In the genomic region with DNA sequence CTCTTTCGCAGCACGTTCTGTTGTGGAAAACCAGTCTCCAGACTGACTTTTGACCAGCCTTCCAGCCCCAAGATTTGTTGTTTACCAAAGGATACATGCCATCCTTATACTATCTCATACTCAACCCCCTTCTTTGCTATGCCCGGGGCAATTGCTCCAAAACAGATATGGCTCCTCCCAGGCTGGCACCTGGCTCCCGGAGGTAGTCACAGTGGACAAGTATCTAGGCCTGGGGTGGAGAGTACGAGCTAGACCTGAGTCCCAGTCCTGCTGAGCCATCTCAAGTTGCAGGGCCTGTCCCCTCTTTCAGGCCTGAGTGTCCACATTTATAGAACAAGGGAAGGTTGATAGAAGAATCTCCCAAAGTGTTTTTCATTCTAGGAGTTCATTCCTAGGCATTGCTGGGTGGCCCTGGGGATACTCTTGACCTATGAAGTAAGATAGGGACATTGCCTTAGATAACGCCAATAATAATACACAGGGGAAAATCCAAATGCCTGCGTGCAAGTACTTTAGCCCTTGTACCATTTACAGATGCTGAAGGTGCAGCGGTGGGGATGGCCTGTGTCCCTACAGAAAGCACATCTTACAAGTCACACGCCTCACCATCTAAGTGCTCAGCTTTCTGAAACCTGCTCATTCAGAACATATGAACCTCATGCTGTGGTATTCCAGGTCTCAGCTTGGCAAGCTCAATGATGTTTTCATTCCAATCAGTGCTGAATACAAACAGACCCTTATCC, we compare ENCODE assay signal across 22 cellular contexts.
DNase-seq lines count a peak whose midpoint lies in the region; ATAC-seq, FAIRE-seq and TF ChIP-seq lines count a peak whose summit lies in the region.
"Had no signal": no experiment of that assay in that cellular context is flagged by ENCODE, and none has a peak within 500 bp of the region (broad histone marks: within the 10 kb centered on the region; RNA-seq: fewer than 3 reads in every experiment).

No MANE protein-coding gene starts in this region.

- WGBS in HepG2 (ENCODE audit: low lambda C conversion rate) = 50% methylated on average over 4 of the region's 9 CpGs

- no peaks in the 10 kb centered on the region for H4K20me1 ChIP-seq in GM23338 (replicated peaks; ENCODE audit: insufficient read depth)
- no peaks in the 10 kb centered on the region for H4K20me1 ChIP-seq in HepG2 (ENCODE audit: insufficient read depth, low read length)

- TF ChIP-seq CTCF in GM23338 (conservative IDR thresholded peaks at IDR 0.05; ENCODE audit: low read depth in 2 of 2) (no peak), WTC11 (IDR thresholded peaks at IDR 0.05) (no peak), type B pancreatic cell (conservative IDR thresholded peaks at IDR 0.05) (no peak), HepG2 (CRISPR knock-in tag; IDR thresholded peaks at IDR 0.05) (no peak)

- no peaks in the 10 kb centered on the region for H3K36me3 ChIP-seq in GM23338 (ENCODE audit: insufficient read depth)
- no peaks in the 10 kb centered on the region for H3K36me3 ChIP-seq in iPS-20b (ENCODE audit: insufficient read depth, low read depth, low read length)
- H3K36me3 ChIP-seq in HepG2 (replicated peaks in 1 of 2; ENCODE audit: control insufficient read depth in 1 of 2, insufficient read depth in 2 of 2, low read length in 2 of 2) = no peaks in the 10 kb centered on the region

- H3K27ac ChIP-seq in GM23338 (ENCODE audit: low read depth) = no peak overlapping the region
- H3K27ac ChIP-seq in iPS-20b (ENCODE audit: low read length) = no peak overlapping the region
- H3K27ac ChIP-seq in HepG2 (ENCODE audit: extremely low read length, insufficient read depth, low read length) = no peak overlapping the region
- H3K27ac ChIP-seq: A549, PC-9 had no signal

- TF ChIP-seq EP300 in HepG2 (IDR thresholded peaks at IDR 0.05; ENCODE audit: low read depth in 2 of 2, low read length in 2 of 2) (no peak), HepG2 (CRISPR knock-in tag; IDR thresholded peaks at IDR 0.05; ENCODE audit: borderline replicate concordance) (no peak)

- H3K4me1 Mint-ChIP-seq in GM23338 (peaks cover 28% of the 10 kb centered on the region; the same call in 2 of the 3 replicates), WTC11 (peaks cover 30% of the 10 kb centered on the region), type B pancreatic cell (ENCODE audit: unreplicated experiment) (no peaks in the 10 kb centered on the region)
- H3K4me1 Mint-ChIP-seq in natural killer cell treated with Interleukin-12 subunit alpha and Interleukin-12 subunit beta and Interleukin-15 and Interleukin-18, amount 100 ng/mL, for 72 hours (ENCODE audit: low read depth in 2 of 2) = no peaks in the 10 kb centered on the region
- H3K4me1 Mint-ChIP-seq: CD4-positive, alpha-beta memory T cell had no signal

- H3K9me3 Mint-ChIP-seq in GM23338 = no peaks in the 10 kb centered on the region
- H3K9me3 Mint-ChIP-seq in WTC11 = no peaks in the 10 kb centered on the region
- H3K9me3 Mint-ChIP-seq in type B pancreatic cell = peaks cover 8% of the 10 kb centered on the region
- H3K9me3 Mint-ChIP-seq in natural killer cell treated with Interleukin-12 subunit alpha and Interleukin-12 subunit beta and Interleukin-15 and Interleukin-18, amount 100 ng/mL, for 72 hours = no peaks in the 10 kb centered on the region

- H3K9me2 ChIP-seq in GM23338 (ENCODE audit: insufficient read depth) = no peaks in the 10 kb centered on the region

- POLR2A ChIA-PET in WTC11 (lab: Charles Lee) (no interaction called here), HepG2 (lab: Yijun Ruan, JAX) (no interaction called here)

- DNase-seq in GM23338 (ENCODE audit: low spot score) (peak; percentile 2), WTC11 (ENCODE audit: low spot score) (no peak), type B pancreatic cell (ENCODE audit: extremely low spot score, unreplicated experiment) (peak; percentile 31), HepG2 (ENCODE audit: low spot score) (no peak)
- DNase-seq in natural killer cell treated with Interleukin-12 subunit alpha and Interleukin-12 subunit beta and Interleukin-15 and Interleukin-18, amount 100 ng/mL, for 72 hours (ENCODE audit: low spot score) = no peak
- DNase-seq: CD4-positive, alpha-beta memory T cell; KBM-7; NCI-H1105; NCI-H146; NCI-H2029; NCI-H226; NCI-H510A treated with DMSO at 0.1 percent for 48 hours; NCI-H748 treated with DMSO at 0.1 percent for 48 hours; PC-9; RPMI8226; SHP77; SW 1271 had no signal

- H3K36me3 Mint-ChIP-seq in GM23338 (ENCODE audit: low read depth) = no peaks in the 10 kb centered on the region
- no peaks in the 10 kb centered on the region for H3K36me3 Mint-ChIP-seq in WTC11
- H3K36me3 Mint-ChIP-seq in type B pancreatic cell = no peaks in the 10 kb centered on the region
- no peaks in the 10 kb centered on the region for H3K36me3 Mint-ChIP-seq in natural killer cell treated with Interleukin-12 subunit alpha and Interleukin-12 subunit beta and Interleukin-15 and Interleukin-18, amount 100 ng/mL, for 72 hours
- H3K36me3 Mint-ChIP-seq: CD4-positive, alpha-beta memory T cell had no signal

- CTCF ChIA-PET in WTC11 (lab: Charles Lee) (interaction anchor here (1.1 kb wide), 1 partner anchor 13 kb away, joined by 3 read pairs; no protein-coding TSS in a partner anchor), HepG2 (lab: Yijun Ruan, JAX; ENCODE audit: low intra/inter-chr PET ratio, low total read pairs) (no interaction called here)

- no peaks in the 10 kb centered on the region for H3K79me2 ChIP-seq in GM23338 (replicated peaks; ENCODE audit: insufficient read depth)
- no peaks in the 10 kb centered on the region for H3K79me2 ChIP-seq in HepG2 (ENCODE audit: insufficient read depth, low read length)

- H3K27ac Mint-ChIP-seq in GM23338 (no peak overlapping the region), WTC11 (no peak overlapping the region), type B pancreatic cell (no peak overlapping the region)
- no peak overlapping the region for H3K27ac Mint-ChIP-seq in natural killer cell treated with Interleukin-12 subunit alpha and Interleukin-12 subunit beta and Interleukin-15 and Interleukin-18, amount 100 ng/mL, for 72 hours
- H3K27ac Mint-ChIP-seq: CD4-positive, alpha-beta memory T cell had no signal

- in situ Hi-C loops in HepG2 (cut with HindIII; ENCODE audit: extremely low pct_ligation_motif_present, low pct_unique_long_range_greater_than_20kb) = no loop called here

- H2AFZ ChIP-seq in GM23338 (no peak overlapping the region), HepG2 (ENCODE audit: low read length) (no peak overlapping the region)
- H2AFZ ChIP-seq: PC-9 had no signal

- intact Hi-C loops in HepG2 (cut with micrococcal nuclease; ENCODE audit: unreplicated experiment) = no loop called here

- H3K27me3 ChIP-seq in GM23338 (ENCODE audit: insufficient read depth) (peaks cover 59% of the 10 kb centered on the region), iPS-20b (ENCODE audit: insufficient read depth, low read length) (peaks cover 67% of the 10 kb centered on the region), HepG2 (ENCODE audit: control insufficient read depth in 1 of 2, insufficient read depth in 2 of 2, low read length in 2 of 2) (no peaks in the 10 kb centered on the region)

- H3K4me3 Mint-ChIP-seq in GM23338 (no peak overlapping the region; the same call in 2 of the 3 replicates), WTC11 (no peak overlapping the region), type B pancreatic cell (no peak overlapping the region)
- no peak overlapping the region for H3K4me3 Mint-ChIP-seq in natural killer cell treated with Interleukin-12 subunit alpha and Interleukin-12 subunit beta and Interleukin-15 and Interleukin-18, amount 100 ng/mL, for 72 hours
- H3K4me3 Mint-ChIP-seq: CD4-positive, alpha-beta memory T cell had no signal

- BruUV-seq in HepG2 (replicated peaks; lab: Mats Ljungman, UMichigan) = no TSS peak

- H3K27me3 Mint-ChIP-seq in GM23338 (ENCODE audit: insufficient read depth, low read depth, poor library complexity) = peaks cover 12% of the 10 kb centered on the region
- peaks cover 81% of the 10 kb centered on the region for H3K27me3 Mint-ChIP-seq in WTC11 (ENCODE audit: low read depth)
- peaks cover 3% of the 10 kb centered on the region for H3K27me3 Mint-ChIP-seq in type B pancreatic cell
- peaks cover 2 to 19% of the 10 kb centered on the region in 2 donors for H3K27me3 Mint-ChIP-seq in natural killer cell treated with Interleukin-12 subunit alpha and Interleukin-12 subunit beta and Interleukin-15 and Interleukin-18, amount 100 ng/mL, for 72 hours

- ATAC-seq in GM23338 (peak; percentile 51), WTC11 (peak; percentile 47), HepG2 (no peak), HG02885 (IDR thresholded peaks at IDR 0.05; ENCODE audit: poor library complexity, unreplicated experiment) (no peak)
- ATAC-seq in natural killer cell treated with Interleukin-12 subunit alpha and Interleukin-12 subunit beta and Interleukin-15 and Interleukin-18, amount 100 ng/mL, for 72 hours = no peak
- ATAC-seq: A549 had no signal

- H3K4me3 ChIP-seq in GM23338 = no peak overlapping the region
- peak overlapping the region; percentile 35; the same call in 1 of the 2 replicates for H3K4me3 ChIP-seq in iPS-20b (ENCODE audit: low read length)
- H3K4me3 ChIP-seq in HepG2 (replicated peaks in 1 of 3; ENCODE audit: insufficient read depth in 1 of 3, low read depth in 2 of 3, low read length in 3 of 3) = no peak overlapping the region
- H3K4me3 ChIP-seq: A549, PC-9 had no signal

- no peak for TF ChIP-seq POLR2A in HepG2 (IDR thresholded peaks at IDR 0.05; ENCODE audit: insufficient read depth in 1 of 2, low read depth in 2 of 2, low read length in 2 of 2)

- H3K4me1 ChIP-seq in GM23338 (ENCODE audit: insufficient read depth) (peaks cover 3% of the 10 kb centered on the region; the same call in 1 of the 2 replicates), iPS-20b (ENCODE audit: insufficient read depth, low read length) (peaks cover 12% of the 10 kb centered on the region; the same call in 1 of the 2 replicates), HepG2 (ENCODE audit: insufficient read depth, low read length) (no peaks in the 10 kb centered on the region)
- H3K4me1 ChIP-seq: A549 had no signal

- H3K4me2 ChIP-seq in GM23338 = peak overlapping the region; percentile 51
- H3K4me2 ChIP-seq in HepG2 (ENCODE audit: low read depth, low read length) = no peak overlapping the region
- H3K4me2 ChIP-seq: A549, PC-9 had no signal

- no peak for FAIRE-seq in HepG2 (lab: Jason Lieb, UNC)
- FAIRE-seq: A549, G401.6, GM18507 had no signal

- TF ChIP-seq RAD21 in HepG2 (CRISPR knock-in tag; IDR thresholded peaks at IDR 0.05) = no peak

- H3F3A ChIP-seq in GM23338 (replicated peaks; ENCODE audit: low read depth) = no peaks in the 10 kb centered on the region

- no peak overlapping the region for H3K9ac ChIP-seq in iPS-20b (ENCODE audit: low read depth, low read length)
- no peak overlapping the region for H3K9ac ChIP-seq in HepG2 (ENCODE audit: insufficient read depth, low read depth, low read length)

- H3K9me3 ChIP-seq in iPS-20b (ENCODE audit: insufficient read depth, low read depth, low read length) = no peaks in the 10 kb centered on the region
- no peaks in the 10 kb centered on the region for H3K9me3 ChIP-seq in HepG2 (ENCODE audit: low read length)
- H3K9me3 ChIP-seq: A549 had no signal

TF ChIP-seq in GM23338, 12 proteins besides CTCF, POLR2A, EP300 and RAD21 (continues in another document):
- no peak for TF ChIP-seq NANOG (IDR thresholded peaks at IDR 0.05; ENCODE audit: borderline replicate concordance)

TF ChIP-seq in WTC11, 78 proteins besides CTCF, POLR2A, EP300 and RAD21 (continues in another document):
- no peak for TF ChIP-seq NFE2L1 (CRISPR knock-in tag; IDR thresholded peaks at IDR 0.05)

TF ChIP-seq in HepG2, 621 proteins besides CTCF, POLR2A, EP300 and RAD21 (continues in another document):
- TF ChIP-seq ZNF605 (CRISPR knock-in tag; IDR thresholded peaks at IDR 0.05) = no peak

Comparison
In these comparisons a context has a peak if more than half of its experiments do, and no peak if none do; other contexts are left out.
1. ATAC-seq: peak in GM23338 (single experiment) and WTC11 (single experiment); none in natural killer cell treated with Interleukin-12 subunit alpha and Interleukin-12 subunit beta and Interleukin-15 and Interleukin-18, amount 100 ng/mL, for 72 hours (0 of 2), HepG2 (single experiment) and HG02885 (single experiment).
2. DNase-seq: peak in GM23338 (single experiment) and type B pancreatic cell (single experiment); none in WTC11 (single experiment), natural killer cell treated with Interleukin-12 subunit alpha and Interleukin-12 subunit beta and Interleukin-15 and Interleukin-18, amount 100 ng/mL, for 72 hours (single experiment) and HepG2 (single experiment).